8 cellular contexts compared by ENCODE assay signal in the genomic region with DNA sequence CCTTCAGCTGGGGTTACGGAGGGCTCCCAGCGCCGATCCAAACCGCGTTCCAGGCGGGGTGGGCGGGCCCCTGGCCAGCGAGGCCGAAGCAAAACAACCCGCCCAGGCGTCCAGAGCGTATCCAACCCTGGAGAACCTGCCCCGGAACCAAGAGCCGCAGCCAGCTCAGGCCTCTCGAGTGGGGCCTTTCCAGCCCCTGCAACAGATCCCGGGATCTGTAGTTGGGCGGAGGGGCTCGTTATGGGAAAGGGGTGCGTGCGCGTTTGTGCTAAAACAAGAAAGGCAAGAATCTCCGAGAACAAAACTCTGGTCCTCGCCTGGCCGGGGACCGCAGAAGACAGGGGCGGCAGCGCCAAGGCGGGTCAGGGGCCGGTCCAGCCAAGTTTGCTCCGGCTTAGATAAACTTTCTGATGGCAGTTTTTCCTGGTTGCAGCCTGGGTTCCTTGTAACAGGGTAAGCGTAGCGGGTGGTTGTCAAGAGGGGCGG. TPM values are rescaled to one million over a fixed set of nuclear protein-coding genes. Genes with fewer than 3 reads are reported as not detected.
DNase-seq lines count a peak whose midpoint lies in the region; ATAC-seq and TF ChIP-seq lines count a peak whose summit lies in the region.

No MANE protein-coding gene starts in this region.

- H3K4me1 Mint-ChIP-seq in progenitor cell of endocrine pancreas (ENCODE audit: low read depth), result peaks cover 34% of the 10 kb centered on the region

- H3K27ac ChIP-seq in HUES48 (ENCODE audit: low read depth, low read length), result peak overlapping the region; percentile 84

- H3K4me1 ChIP-seq in HUES48 (ENCODE audit: control insufficient read depth, insufficient read depth, low read length), result peaks cover 6% of the 10 kb centered on the region

- no peaks in the 10 kb centered on the region for H3K9me3 Mint-ChIP-seq in progenitor cell of endocrine pancreas (ENCODE audit: low read depth)

- TF ChIP-seq CTCF in progenitor cell of endocrine pancreas (IDR thresholded peaks at IDR 0.05; ENCODE audit: unreplicated experiment), result no peak

- H3K9me3 ChIP-seq in HUES48 (ENCODE audit: control insufficient read depth, insufficient read depth, low read length), result no peaks in the 10 kb centered on the region

- DNase-seq in AG20443 (ENCODE audit: low spot score) (peak; percentile 92), amniotic epithelial cell (ENCODE audit: low read depth) (peak; percentile 75), left ventricle myocardium superior (peak; percentile 94), progenitor cell of endocrine pancreas (ENCODE audit: low spot score, unreplicated experiment) (peak; percentile 63)

- ATAC-seq in left ventricle myocardium superior (peak; percentile 78), HG02973 (IDR thresholded peaks at IDR 0.05; ENCODE audit: unreplicated experiment) (no peak), HG02981 (IDR thresholded peaks at IDR 0.05; ENCODE audit: unreplicated experiment) (no peak), GM18502 (IDR thresholded peaks at IDR 0.05; ENCODE audit: poor library complexity, unreplicated experiment) (no peak)

- peak overlapping the region; percentile 99 for H3K27ac Mint-ChIP-seq in progenitor cell of endocrine pancreas

- peak overlapping the region; percentile 85 for H3K4me3 ChIP-seq in HUES48 (ENCODE audit: low read depth, low read length)

- intact Hi-C loops in left ventricle myocardium superior (cut with micrococcal nuclease), result no loop called here

- no peaks in the 10 kb centered on the region for H3K27me3 Mint-ChIP-seq in progenitor cell of endocrine pancreas

- peak overlapping the region; percentile 51; the same call in 1 of the 2 replicates for H3K9ac ChIP-seq in HUES48 (ENCODE audit: low read depth, low read length)

- peak overlapping the region; percentile 96 for H3K4me3 Mint-ChIP-seq in progenitor cell of endocrine pancreas (ENCODE audit: low read depth)

- no peaks in the 10 kb centered on the region for H3K36me3 ChIP-seq in HUES48 (ENCODE audit: control insufficient read depth, insufficient read depth, low read length)

- H3K27me3 ChIP-seq in HUES48 (ENCODE audit: control insufficient read depth, insufficient read depth, low read length), result peaks cover 32% of the 10 kb centered on the region

- H3K36me3 Mint-ChIP-seq in progenitor cell of endocrine pancreas (ENCODE audit: insufficient read depth), result peaks cover 1% of the 10 kb centered on the region

RNA-seq across cellular contexts. Expression of gene RIN2, which starts 0.5 kb away (rescaled TPM):
- total RNA-seq in left ventricle myocardium superior (64.0 TPM), progenitor cell of endocrine pancreas (36.0 and 36.1 TPM in 2 replicates)
